Comparison of ENCODE assay signal across 13 cellular contexts in the genomic region with DNA sequence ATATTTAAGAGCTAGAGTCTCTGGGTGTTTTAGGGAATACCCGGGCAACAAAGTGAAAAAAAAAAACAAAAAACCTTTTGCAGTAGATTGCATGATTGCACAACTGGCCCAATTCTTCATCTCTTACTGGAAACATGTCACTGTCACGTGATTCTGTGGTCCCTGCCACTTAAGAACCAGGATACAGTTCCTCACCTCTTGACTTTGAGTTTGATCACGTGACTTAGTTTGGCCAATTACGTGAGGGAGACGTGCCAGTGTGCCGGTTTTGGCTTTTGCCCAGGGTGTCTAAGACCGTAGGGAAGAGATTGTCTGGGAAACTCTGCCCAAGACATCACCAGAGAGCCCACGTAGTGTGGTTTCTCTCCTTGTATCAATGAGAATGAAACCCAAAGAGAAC.
"Had no signal": no experiment of that assay in that cellular context is flagged by ENCODE, and none has a peak within 500 bp of the region (broad histone marks: within the 10 kb centered on the region; RNA-seq: fewer than 3 reads in every experiment).

No MANE protein-coding gene starts in this region.

- H3K4me3 ChIP-seq: testis had no signal

- ATAC-seq: activated T-helper 17 cell treated with anti-CD3 and anti-CD28 coated beads, Interleukin-2, amount 50 U/mL, for 72 hours had no signal

- H3K9me3 ChIP-seq: testis had no signal

- H3K27ac ChIP-seq: testis had no signal

- H3K4me1 ChIP-seq: testis had no signal

- H3K27me3 ChIP-seq: testis had no signal

- DNase-seq: activated CD4-positive, alpha-beta T cell treated with anti-CD3 and anti-CD28 coated beads, Interleukin-2, amount 10 ng/mL, durations not matched to agents 7 days and 5 days; activated CD4-positive, CD25-positive, alpha-beta regulatory T cell; activated CD8-positive, alpha-beta memory T cell treated with anti-CD3 and anti-CD28 coated beads for 24 hours; activated naive CD4-positive, alpha-beta T cell treated with anti-CD3 and anti-CD28 coated beads for 36 hours; central memory CD4-positive, alpha-beta T cell; cortex of kidney; effector CD8-positive, alpha-beta T cell; hippocampal formation; kidney glomerular epithelial cell; stimulated activated CD4-positive, alpha-beta T cell treated with anti-CD3 and anti-CD28 coated beads, Interleukin-4, amount 100 ng/mL, for 1 hour; stimulated activated CD8-positive, alpha-beta memory T cell treated with anti-CD3 and anti-CD28 coated beads, Interleukin-4, amount 100 ng/mL, for 48 hours; testis had no signal
